Comparison of ENCODE assay signal across 22 cellular contexts in genomic region chr1:55989971-55990370, GRCh38.
"Had no signal": no experiment of that assay in that cellular context is flagged by ENCODE, and none has a peak within 500 bp of the region (broad histone marks: within the 10 kb centered on the region; RNA-seq: fewer than 3 reads in every experiment).

No MANE protein-coding gene starts in this region.

- H3K36me3 ChIP-seq: esophagus muscularis mucosa, gastroesophageal sphincter, left ventricle myocardium inferior, lower lobe of right lung, neutrophil, right lobe of liver, thoracic aorta, transverse colon had no signal

- H3K4me1 ChIP-seq: psoas muscle, right lobe of liver had no signal

- H3K27me3 ChIP-seq: esophagus muscularis mucosa, gastroesophageal sphincter, right lobe of liver, transverse colon had no signal

- H3K27me3 Mint-ChIP-seq: stimulated activated naive CD8-positive, alpha-beta T cell treated with anti-CD3 and anti-CD28 coated beads, Interleukin-15, amount 100 ng/mL, for 72 hours had no signal

- ATAC-seq: effector memory CD8-positive, alpha-beta T cell; gastroesophageal sphincter; lower lobe of right lung; naive thymus-derived CD4-positive, alpha-beta T cell; psoas muscle; right lobe of liver; stimulated activated naive B cell treated with anti-CD40 and anti-IgM and Interleukin-4, amounts not matched to agents 10 μg/mL and 1 μg/mL and 100 μg/mL, for 72 hours; stimulated activated naive CD8-positive, alpha-beta T cell treated with anti-CD3 and anti-CD28 coated beads, Interleukin-15, amount 100 ng/mL, for 72 hours had no signal

- H3K36me3 Mint-ChIP-seq: naive thymus-derived CD4-positive, alpha-beta T cell; stimulated activated naive B cell treated with anti-CD40 and anti-IgM and Interleukin-4, amounts not matched to agents 10 μg/mL and 1 μg/mL and 100 μg/mL, for 72 hours had no signal

- H3K27ac ChIP-seq: epithelial cell of prostate, esophagus muscularis mucosa, gastroesophageal sphincter, left ventricle myocardium inferior, lower lobe of right lung, neutrophil, psoas muscle, right lobe of liver, thoracic aorta, transverse colon had no signal

- H3K4me3 ChIP-seq: esophagus muscularis mucosa, gastroesophageal sphincter, left ventricle myocardium inferior, lower lobe of right lung, psoas muscle, right lobe of liver, thoracic aorta, transverse colon had no signal

- H3K4me1 Mint-ChIP-seq: naive thymus-derived CD4-positive, alpha-beta T cell; stimulated activated naive B cell treated with anti-CD40 and anti-IgM and Interleukin-4, amounts not matched to agents 10 μg/mL and 1 μg/mL and 100 μg/mL, for 72 hours; stimulated activated naive CD8-positive, alpha-beta T cell treated with anti-CD3 and anti-CD28 coated beads, Interleukin-15, amount 100 ng/mL, for 72 hours had no signal

- H3K4me3 Mint-ChIP-seq: dendritic cell treated with granulocyte-macrophage colony-stimulating factor and Interleukin-4, amounts not matched to agents 40 ng/mL and 50 ng/mL, for 4 days; effector memory CD8-positive, alpha-beta T cell; naive thymus-derived CD4-positive, alpha-beta T cell; stimulated activated naive B cell treated with anti-CD40 and anti-IgM and Interleukin-4, amounts not matched to agents 10 μg/mL and 1 μg/mL and 100 μg/mL, for 72 hours; stimulated activated naive CD8-positive, alpha-beta T cell treated with anti-CD3 and anti-CD28 coated beads, Interleukin-15, amount 100 ng/mL, for 72 hours had no signal

- H3K9me3 ChIP-seq: esophagus muscularis mucosa, gastroesophageal sphincter, lower lobe of right lung, neutrophil, psoas muscle, right lobe of liver, thoracic aorta, transverse colon had no signal

- DNase-seq: effector memory CD8-positive, alpha-beta T cell; glutamatergic neuron; kidney; left cardiac atrium; left ventricle myocardium inferior; lower lobe of right lung; mesenchymal stem cell; naive thymus-derived CD4-positive, alpha-beta T cell; psoas muscle; retina; right lobe of liver; stimulated activated CD4-positive, alpha-beta T cell treated with anti-CD3 and anti-CD28 coated beads, Interleukin-2, amount 100 ng/mL, for 24 hours; stimulated activated CD4-positive, alpha-beta T cell treated with anti-CD3 and anti-CD28 coated beads, Interleukin-4, amount 100 ng/mL, for 4 hours; stimulated activated naive B cell treated with anti-CD40 and anti-IgM and Interleukin-4, amounts not matched to agents 10 μg/mL and 1 μg/mL and 100 μg/mL, for 72 hours; stimulated activated naive CD8-positive, alpha-beta T cell treated with anti-CD3 and anti-CD28 coated beads, Interleukin-15, amount 100 ng/mL, for 72 hours; transverse colon had no signal
